Comparison of ENCODE assay signal across 9 cellular contexts in the genomic region with DNA sequence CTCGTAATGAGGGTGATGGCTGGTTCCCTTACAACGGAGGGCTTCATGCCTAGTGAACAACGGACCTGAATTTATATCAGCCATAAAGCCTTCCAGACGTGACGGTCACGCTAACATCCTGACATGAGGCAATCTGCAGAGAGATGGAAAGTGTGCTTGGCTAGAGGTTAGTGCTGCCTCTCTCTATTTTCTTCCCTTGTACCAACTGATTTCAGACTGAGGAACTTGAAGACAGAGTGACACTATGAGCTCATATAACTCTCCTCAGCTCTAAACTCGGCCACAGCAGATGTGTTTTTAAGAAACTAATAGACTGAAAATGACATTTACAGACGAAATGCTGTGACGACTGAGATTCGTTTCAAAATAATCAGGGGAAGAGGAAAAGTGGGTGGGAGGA.
DNase-seq lines count a peak whose midpoint lies in the region; ATAC-seq, FAIRE-seq and TF ChIP-seq lines count a peak whose summit lies in the region.
"Had no signal": no experiment of that assay in that cellular context is flagged by ENCODE, and none has a peak within 500 bp of the region (broad histone marks: within the 10 kb centered on the region; RNA-seq: fewer than 3 reads in every experiment).

No MANE protein-coding gene starts in this region.

- H3K9me3 Mint-ChIP-seq in CD8-positive, alpha-beta memory T cell: no peaks in the 10 kb centered on the region
- no peaks in the 10 kb centered on the region for H3K9me3 Mint-ChIP-seq in chondrocyte (ENCODE audit: low read depth)

- H2AFZ ChIP-seq in H1 (ENCODE audit: low read length): no peak overlapping the region

- no peak overlapping the region for H4K5ac ChIP-seq in H1 (ENCODE audit: insufficient read length, low read depth, low read length)

- H3K27me3 Mint-ChIP-seq in CD8-positive, alpha-beta memory T cell: no peaks in the 10 kb centered on the region
- no peaks in the 10 kb centered on the region for H3K27me3 Mint-ChIP-seq in chondrocyte (ENCODE audit: low read depth)

- in situ Hi-C loops in KBM-7 (cut with MboI; ENCODE audit: low pct_unique_long_range_greater_than_20kb, low sequenced_read_pairs): no loop called here

- TF ChIP-seq EP300 in H1 (IDR thresholded peaks at IDR 0.05; ENCODE audit: borderline replicate concordance in 1 of 2, low read depth in 2 of 2, low read length in 2 of 2): no peak

- H3K27me3 ChIP-seq in CD8-positive, alpha-beta memory T cell (ENCODE audit: insufficient read depth, low read length, poor library complexity, severe bottlenecking): no peaks in the 10 kb centered on the region
- H3K27me3 ChIP-seq in H1 (replicated peaks in 1 of 4; ENCODE audit: control insufficient read depth in 3 of 4, extremely low read depth in 1 of 4, insufficient read depth in 3 of 4, low read length in 3 of 4) (no peaks in the 10 kb centered on the region), psoas muscle (ENCODE audit: insufficient read depth in 3 of 3, low read length in 2 of 3) (no peaks in the 10 kb centered on the region)
- H3K27me3 ChIP-seq: cardiac muscle cell had no signal

- H3K79me1 ChIP-seq in H1 (ENCODE audit: low read depth, low read length): no peaks in the 10 kb centered on the region

- peak overlapping the region in 4 of 8 donors; percentile 1 to 85 (median 22) for H3K27ac Mint-ChIP-seq in CD8-positive, alpha-beta memory T cell
- H3K27ac Mint-ChIP-seq in chondrocyte (ENCODE audit: unreplicated experiment): no peak overlapping the region

- no peak overlapping the region for H3K4ac ChIP-seq in H1 (replicated peaks; ENCODE audit: insufficient read length, low read depth, low read length)

- H2BK5ac ChIP-seq in H1 (ENCODE audit: low read depth, low read length): no peak overlapping the region

- H3K23me2 ChIP-seq in H1 (ENCODE audit: low read depth, low read length): peaks cover 4% of the 10 kb centered on the region; the same call in 1 of the 2 replicates

- peaks cover 20 to 46% (median 28%) of the 10 kb centered on the region in 3 donors for H3K4me1 Mint-ChIP-seq in CD8-positive, alpha-beta memory T cell
- peaks cover 34% of the 10 kb centered on the region for H3K4me1 Mint-ChIP-seq in chondrocyte (ENCODE audit: low read depth)

- no peaks in the 10 kb centered on the region for H3K36me3 ChIP-seq in CD8-positive, alpha-beta memory T cell (ENCODE audit: insufficient read depth, low read length)
- no peaks in the 10 kb centered on the region for H3K36me3 ChIP-seq in H1 (ENCODE audit: control insufficient read depth in 2 of 4, insufficient read depth in 4 of 4, low read length in 3 of 4)
- no peaks in the 10 kb centered on the region for H3K36me3 ChIP-seq in psoas muscle (ENCODE audit: insufficient read depth in 1 of 2, low read depth in 1 of 2)
- H3K36me3 ChIP-seq: cardiac muscle cell had no signal

- intact Hi-C loops in psoas muscle (cut with DNase I): no loop called here

- H2BK15ac ChIP-seq in H1 (ENCODE audit: low read length): no peak overlapping the region

- H4K8ac ChIP-seq in H1 (ENCODE audit: extremely low read depth, insufficient read depth, low read length): no peak overlapping the region

- peaks cover 0 to 10% of the 10 kb centered on the region in 2 experiments; a peak in 2 of 4 replicates for H3K79me2 ChIP-seq in H1 (ENCODE audit: control insufficient read depth in 1 of 2, insufficient read depth in 2 of 2, low read length in 2 of 2)

- H3K4me3 Mint-ChIP-seq in CD8-positive, alpha-beta memory T cell: peak overlapping the region in 4 of 7 donors; percentile 63 to 88 (median 78)
- no peak overlapping the region for H3K4me3 Mint-ChIP-seq in chondrocyte (ENCODE audit: unreplicated experiment)

- no peak overlapping the region for H3K4me3 ChIP-seq in CD8-positive, alpha-beta memory T cell (ENCODE audit: low read length)
- H3K4me3 ChIP-seq in H1 (ENCODE audit: extremely low read depth in 1 of 4, insufficient read depth in 2 of 4, low read depth in 3 of 4, low read length in 4 of 4) (no peak overlapping the region), psoas muscle (peak overlapping the region; percentile 42)
- H3K4me3 ChIP-seq: cardiac muscle cell had no signal

- H2BK12ac ChIP-seq in H1 (ENCODE audit: low read depth, low read length): no peak overlapping the region

- peak overlapping the region; percentile 5 for H4K91ac ChIP-seq in H1 (replicated peaks; ENCODE audit: insufficient read length, low read length)

- FAIRE-seq in H1 (lab: Jason Lieb, UNC): no peak

- no peak for DNase-seq in CD8-positive, alpha-beta memory T cell
- DNase-seq in KBM-7: peak; percentile 72
- no peak for DNase-seq in H1 (ENCODE audit: low read depth in 1 of 2, low spot score in 2 of 2)
- no peak for DNase-seq in psoas muscle
- DNase-seq in chondrocyte (ENCODE audit: low spot score): no peak

- TF ChIP-seq RAD21 in H1 (IDR thresholded peaks at IDR 0.05 in 1 of 2, conservative IDR thresholded peaks at IDR 0.05 in 1 of 2; ENCODE audit: low read depth in 2 of 2, low read length in 2 of 2): no peak

- H3K4me2 ChIP-seq in H1 (ENCODE audit: insufficient read depth in 1 of 2, low read depth in 2 of 2, low read length in 2 of 2): no peak overlapping the region

- POLR2A ChIA-PET in CD8-positive, alpha-beta memory T cell (lab: Charles Lee): interaction anchor here (0.6 kb wide), 1 partner anchor 10 kb away, joined by 3 read pairs; no protein-coding TSS in a partner anchor
- POLR2A ChIA-PET in H1 (lab: Charles Lee; ENCODE audit: partially characterized antibody): interaction anchor here (1.3 kb wide), 1 partner anchor 9 kb away, joined by 4 read pairs; no protein-coding TSS in a partner anchor

- no peaks in the 10 kb centered on the region for H3K9me3 ChIP-seq in CD8-positive, alpha-beta memory T cell (ENCODE audit: low read length)
- H3K9me3 ChIP-seq in H1 (ENCODE audit: insufficient read depth in 2 of 2, low read depth in 1 of 2, low read length in 1 of 2): no peaks in the 10 kb centered on the region
- H3K9me3 ChIP-seq in psoas muscle: no peaks in the 10 kb centered on the region

- no peak for ATAC-seq in psoas muscle
- no peak for ATAC-seq in GM19395 (IDR thresholded peaks at IDR 0.05; ENCODE audit: unreplicated experiment)
- ATAC-seq in HG02623 (IDR thresholded peaks at IDR 0.05; ENCODE audit: unreplicated experiment): no peak
- ATAC-seq in GM21515 (IDR thresholded peaks at IDR 0.05; ENCODE audit: unreplicated experiment): no peak

- peaks cover 20% of the 10 kb centered on the region for H3K4me1 ChIP-seq in CD8-positive, alpha-beta memory T cell (ENCODE audit: insufficient read depth, low read length)
- peaks cover 13 to 28% (median 18%) of the 10 kb centered on the region in 4 experiments; a peak in 6 of 7 replicates for H3K4me1 ChIP-seq in H1 (replicated peaks in 1 of 4; ENCODE audit: control insufficient read depth in 3 of 4, insufficient read depth in 4 of 4, low read length in 3 of 4)
- peaks cover 6% of the 10 kb centered on the region for H3K4me1 ChIP-seq in psoas muscle

- WGBS in H1 (ENCODE audit: extremely low coverage in 1 of 2, insufficient coverage in 1 of 2, insufficient read length in 1 of 2, insufficient replicate concordance in 2 of 2, low coverage in 1 of 2, low lambda C conversion rate in 2 of 2, missing lambda C conversion rate in 1 of 2), 2 experiments: 74% methylated on average over 10 of the region's 10 CpGs; no CpG with 5 or more reads in 1 of the 2 experiments
- WGBS in psoas muscle, 3 donors: 51 to 69% (median 66%) methylated on average over 10 of the region's 10 CpGs

- no peak overlapping the region for H2BK20ac ChIP-seq in H1 (ENCODE audit: low read length)

- no peak overlapping the region for H3K27ac ChIP-seq in CD8-positive, alpha-beta memory T cell (ENCODE audit: low read depth, low read length)
- H3K27ac ChIP-seq in H1 (ENCODE audit: low read depth, low read length) (no peak overlapping the region), psoas muscle (peak overlapping the region; percentile 46)
- H3K27ac ChIP-seq: cardiac muscle cell had no signal

- no peak overlapping the region for H3K56ac ChIP-seq in H1 (replicated peaks; ENCODE audit: insufficient read length, low read depth, low read length)

- no peak overlapping the region for H2AK5ac ChIP-seq in H1 (ENCODE audit: low read depth, low read length)

- peaks cover 0 to 2% (median 1%) of the 10 kb centered on the region in 3 donors for H3K36me3 Mint-ChIP-seq in CD8-positive, alpha-beta memory T cell
- no peaks in the 10 kb centered on the region for H3K36me3 Mint-ChIP-seq in chondrocyte (ENCODE audit: low read depth)

- no peaks in the 10 kb centered on the region for H4K20me1 ChIP-seq in H1 (replicated peaks in 1 of 2; ENCODE audit: control insufficient read depth in 1 of 2, insufficient read depth in 2 of 2, low read length in 2 of 2)

- H3K23ac ChIP-seq in H1 (ENCODE audit: insufficient read length): no peak overlapping the region

- H2BK120ac ChIP-seq in H1 (replicated peaks; ENCODE audit: low read depth, low read length): no peak overlapping the region

- no peak for TF ChIP-seq POLR2A in H1 (IDR thresholded peaks at IDR 0.05; ENCODE audit: control extremely low read depth in 1 of 2, low read depth in 2 of 2, low read length in 2 of 2)

- no peak overlapping the region for H3K14ac ChIP-seq in H1 (ENCODE audit: insufficient read length)

- TF ChIP-seq CTCF in H1 (IDR thresholded peaks at IDR 0.05; ENCODE audit: control extremely low read depth in 1 of 3, insufficient read depth in 1 of 3, low read depth in 1 of 3, low read length in 3 of 3) (no peak), psoas muscle (IDR thresholded peaks at IDR 0.05) (no peak), chondrocyte (IDR thresholded peaks at IDR 0.05) (no peak)

- no peak overlapping the region for H3K9ac ChIP-seq in H1 (replicated peaks in 1 of 4; ENCODE audit: extremely low read depth in 1 of 4, low read depth in 3 of 4, low read length in 3 of 4)

- no peak overlapping the region for H3K18ac ChIP-seq in H1 (ENCODE audit: extremely low read depth, low read length)

- CTCF ChIA-PET in CD8-positive, alpha-beta memory T cell (lab: Charles Lee): interaction anchor here (1.4 kb wide), 1 partner anchor 123 kb away, joined by 3 read pairs; the partner anchor contains the start of gene XXYLT1
- CTCF ChIA-PET in H1 (lab: Charles Lee; ENCODE audit: partially characterized antibody): interaction anchor here (0.9 to 1.5 kb wide), 4 partner anchors 9 to 88 kb away, joined by 3 to 5 read pairs (median 4); no protein-coding TSS in a partner anchor

TF ChIP-seq in H1, 55 proteins besides CTCF, POLR2A, EP300 and RAD21:
- TF ChIP-seq SP2 (IDR thresholded peaks at IDR 0.05; ENCODE audit: low read length) (no peak), SUZ12 (IDR thresholded peaks at IDR 0.05; ENCODE audit: low read length) (no peak)
